In genomic region chr11:134257101-134257500, GRCh38 we compare ENCODE assay signal across 4 cellular contexts. TPM values are rescaled to one million over a fixed set of nuclear protein-coding genes. Genes with fewer than 3 reads are reported as not detected.
"Had no signal": no experiment of that assay in that cellular context is flagged by ENCODE, and none has a peak within 500 bp of the region (broad histone marks: within the 10 kb centered on the region; RNA-seq: fewer than 3 reads in every experiment).

No MANE protein-coding gene starts in this region.

- ATAC-seq: GM12878 had no signal

- DNase-seq: GDM1, GF-D8 had no signal

- H3K4me3 ChIP-seq: GM12878 had no signal

RNA-seq across cellular contexts. Expression of gene GLB1L3, which starts 19.1 kb away (rescaled TPM):
- total RNA-seq: G401 had no signal
